In the genomic region with DNA sequence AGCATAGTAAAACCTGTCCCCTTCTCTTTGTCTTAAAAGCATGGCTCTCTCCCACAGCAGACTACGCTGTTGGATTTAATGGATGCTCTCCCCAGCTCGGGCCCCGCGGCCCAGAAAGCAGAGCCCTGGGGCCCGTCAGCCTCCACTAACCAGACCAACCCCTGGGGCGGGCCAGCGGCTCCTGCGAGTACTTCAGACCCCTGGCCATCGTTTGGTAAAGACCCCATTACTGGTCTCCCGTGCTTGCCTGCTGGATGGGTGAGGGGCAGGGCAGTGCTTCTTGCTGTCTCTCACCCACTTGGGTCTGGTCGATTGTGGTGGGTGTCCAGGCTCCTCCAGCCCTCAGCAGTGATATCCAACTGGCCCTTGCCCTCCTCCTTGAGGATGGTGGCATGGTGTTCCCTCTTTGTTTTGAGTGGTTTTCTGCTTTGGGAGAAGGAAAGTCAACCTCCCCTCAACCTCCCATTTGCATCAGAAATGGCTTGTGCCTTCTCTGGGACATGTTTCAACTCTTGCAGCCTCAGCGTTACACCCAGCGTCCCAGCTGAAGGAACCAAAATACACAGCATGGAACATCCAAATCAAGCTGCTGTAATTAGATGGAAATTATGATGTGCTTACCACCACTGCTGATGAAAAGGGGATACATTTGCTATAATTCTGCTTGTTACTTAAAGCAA, we compare ENCODE assay signal across 1 cellular context.
TF ChIP-seq lines count a peak whose summit lies in the region.

No MANE protein-coding gene starts in this region.

TF ChIP-seq in GM23338, 12 proteins besides CTCF, POLR2A, EP300 and RAD21 (continued from another document):
- TF ChIP-seq, protein P1, sequence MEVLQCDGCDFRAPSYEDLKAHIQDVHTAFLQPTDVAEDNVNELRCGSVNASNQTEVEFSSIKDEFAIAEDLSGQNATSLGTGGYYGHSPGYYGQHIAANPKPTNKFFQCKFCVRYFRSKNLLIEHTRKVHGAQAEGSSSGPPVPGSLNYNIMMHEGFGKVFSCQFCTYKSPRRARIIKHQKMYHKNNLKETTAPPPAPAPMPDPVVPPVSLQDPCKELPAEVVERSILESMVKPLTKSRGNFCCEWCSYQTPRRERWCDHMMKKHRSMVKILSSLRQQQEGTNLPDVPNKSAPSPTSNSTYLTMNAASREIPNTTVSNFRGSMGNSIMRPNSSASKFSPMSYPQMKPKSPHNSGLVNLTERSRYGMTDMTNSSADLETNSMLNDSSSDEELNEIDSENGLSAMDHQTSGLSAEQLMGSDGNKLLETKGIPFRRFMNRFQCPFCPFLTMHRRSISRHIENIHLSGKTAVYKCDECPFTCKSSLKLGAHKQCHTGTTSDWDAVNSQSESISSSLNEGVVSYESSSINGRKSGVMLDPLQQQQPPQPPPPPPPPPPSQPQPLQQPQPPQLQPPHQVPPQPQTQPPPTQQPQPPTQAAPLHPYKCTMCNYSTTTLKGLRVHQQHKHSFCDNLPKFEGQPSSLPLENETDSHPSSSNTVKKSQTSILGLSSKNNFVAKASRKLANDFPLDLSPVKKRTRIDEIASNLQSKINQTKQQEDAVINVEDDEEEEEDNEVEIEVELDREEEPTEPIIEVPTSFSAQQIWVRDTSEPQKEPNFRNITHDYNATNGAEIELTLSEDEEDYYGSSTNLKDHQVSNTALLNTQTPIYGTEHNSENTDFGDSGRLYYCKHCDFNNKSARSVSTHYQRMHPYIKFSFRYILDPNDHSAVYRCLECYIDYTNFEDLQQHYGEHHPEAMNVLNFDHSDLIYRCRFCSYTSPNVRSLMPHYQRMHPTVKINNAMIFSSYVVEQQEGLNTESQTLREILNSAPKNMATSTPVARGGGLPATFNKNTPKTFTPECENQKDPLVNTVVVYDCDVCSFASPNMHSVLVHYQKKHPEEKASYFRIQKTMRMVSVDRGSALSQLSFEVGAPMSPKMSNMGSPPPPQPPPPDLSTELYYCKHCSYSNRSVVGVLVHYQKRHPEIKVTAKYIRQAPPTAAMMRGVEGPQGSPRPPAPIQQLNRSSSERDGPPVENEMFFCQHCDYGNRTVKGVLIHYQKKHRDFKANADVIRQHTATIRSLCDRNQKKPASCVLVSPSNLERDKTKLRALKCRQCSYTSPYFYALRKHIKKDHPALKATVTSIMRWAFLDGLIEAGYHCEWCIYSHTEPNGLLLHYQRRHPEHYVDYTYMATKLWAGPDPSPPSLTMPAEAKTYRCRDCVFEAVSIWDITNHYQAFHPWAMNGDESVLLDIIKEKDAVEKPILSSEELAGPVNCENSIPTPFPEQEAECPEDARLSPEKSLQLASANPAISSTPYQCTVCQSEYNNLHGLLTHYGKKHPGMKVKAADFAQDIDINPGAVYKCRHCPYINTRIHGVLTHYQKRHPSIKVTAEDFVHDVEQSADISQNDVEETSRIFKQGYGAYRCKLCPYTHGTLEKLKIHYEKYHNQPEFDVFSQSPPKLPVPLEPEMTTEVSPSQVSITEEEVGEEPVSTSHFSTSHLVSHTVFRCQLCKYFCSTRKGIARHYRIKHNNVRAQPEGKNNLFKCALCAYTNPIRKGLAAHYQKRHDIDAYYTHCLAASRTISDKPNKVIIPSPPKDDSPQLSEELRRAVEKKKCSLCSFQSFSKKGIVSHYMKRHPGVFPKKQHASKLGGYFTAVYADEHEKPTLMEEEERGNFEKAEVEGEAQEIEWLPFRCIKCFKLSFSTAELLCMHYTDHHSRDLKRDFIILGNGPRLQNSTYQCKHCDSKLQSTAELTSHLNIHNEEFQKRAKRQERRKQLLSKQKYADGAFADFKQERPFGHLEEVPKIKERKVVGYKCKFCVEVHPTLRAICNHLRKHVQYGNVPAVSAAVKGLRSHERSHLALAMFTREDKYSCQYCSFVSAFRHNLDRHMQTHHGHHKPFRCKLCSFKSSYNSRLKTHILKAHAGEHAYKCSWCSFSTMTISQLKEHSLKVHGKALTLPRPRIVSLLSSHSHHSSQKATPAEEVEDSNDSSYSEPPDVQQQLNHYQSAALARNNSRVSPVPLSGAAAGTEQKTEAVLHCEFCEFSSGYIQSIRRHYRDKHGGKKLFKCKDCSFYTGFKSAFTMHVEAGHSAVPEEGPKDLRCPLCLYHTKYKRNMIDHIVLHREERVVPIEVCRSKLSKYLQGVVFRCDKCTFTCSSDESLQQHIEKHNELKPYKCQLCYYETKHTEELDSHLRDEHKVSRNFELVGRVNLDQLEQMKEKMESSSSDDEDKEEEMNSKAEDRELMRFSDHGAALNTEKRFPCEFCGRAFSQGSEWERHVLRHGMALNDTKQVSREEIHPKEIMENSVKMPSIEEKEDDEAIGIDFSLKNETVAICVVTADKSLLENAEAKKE (CRISPR knock-in tag; IDR thresholded peaks at IDR 0.05), result no peak
- TF ChIP-seq, protein P2, sequence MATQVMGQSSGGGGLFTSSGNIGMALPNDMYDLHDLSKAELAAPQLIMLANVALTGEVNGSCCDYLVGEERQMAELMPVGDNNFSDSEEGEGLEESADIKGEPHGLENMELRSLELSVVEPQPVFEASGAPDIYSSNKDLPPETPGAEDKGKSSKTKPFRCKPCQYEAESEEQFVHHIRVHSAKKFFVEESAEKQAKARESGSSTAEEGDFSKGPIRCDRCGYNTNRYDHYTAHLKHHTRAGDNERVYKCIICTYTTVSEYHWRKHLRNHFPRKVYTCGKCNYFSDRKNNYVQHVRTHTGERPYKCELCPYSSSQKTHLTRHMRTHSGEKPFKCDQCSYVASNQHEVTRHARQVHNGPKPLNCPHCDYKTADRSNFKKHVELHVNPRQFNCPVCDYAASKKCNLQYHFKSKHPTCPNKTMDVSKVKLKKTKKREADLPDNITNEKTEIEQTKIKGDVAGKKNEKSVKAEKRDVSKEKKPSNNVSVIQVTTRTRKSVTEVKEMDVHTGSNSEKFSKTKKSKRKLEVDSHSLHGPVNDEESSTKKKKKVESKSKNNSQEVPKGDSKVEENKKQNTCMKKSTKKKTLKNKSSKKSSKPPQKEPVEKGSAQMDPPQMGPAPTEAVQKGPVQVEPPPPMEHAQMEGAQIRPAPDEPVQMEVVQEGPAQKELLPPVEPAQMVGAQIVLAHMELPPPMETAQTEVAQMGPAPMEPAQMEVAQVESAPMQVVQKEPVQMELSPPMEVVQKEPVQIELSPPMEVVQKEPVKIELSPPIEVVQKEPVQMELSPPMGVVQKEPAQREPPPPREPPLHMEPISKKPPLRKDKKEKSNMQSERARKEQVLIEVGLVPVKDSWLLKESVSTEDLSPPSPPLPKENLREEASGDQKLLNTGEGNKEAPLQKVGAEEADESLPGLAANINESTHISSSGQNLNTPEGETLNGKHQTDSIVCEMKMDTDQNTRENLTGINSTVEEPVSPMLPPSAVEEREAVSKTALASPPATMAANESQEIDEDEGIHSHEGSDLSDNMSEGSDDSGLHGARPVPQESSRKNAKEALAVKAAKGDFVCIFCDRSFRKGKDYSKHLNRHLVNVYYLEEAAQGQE (IDR thresholded peaks at IDR 0.05; ENCODE audit: unreplicated experiment), result no peak
- TF ChIP-seq JUNB (IDR thresholded peaks at IDR 0.05; ENCODE audit: unreplicated experiment) (no peak), CREB1 (CRISPR knock-in tag; IDR thresholded peaks at IDR 0.05; ENCODE audit: low read depth) (no peak)
